In the genomic region with DNA sequence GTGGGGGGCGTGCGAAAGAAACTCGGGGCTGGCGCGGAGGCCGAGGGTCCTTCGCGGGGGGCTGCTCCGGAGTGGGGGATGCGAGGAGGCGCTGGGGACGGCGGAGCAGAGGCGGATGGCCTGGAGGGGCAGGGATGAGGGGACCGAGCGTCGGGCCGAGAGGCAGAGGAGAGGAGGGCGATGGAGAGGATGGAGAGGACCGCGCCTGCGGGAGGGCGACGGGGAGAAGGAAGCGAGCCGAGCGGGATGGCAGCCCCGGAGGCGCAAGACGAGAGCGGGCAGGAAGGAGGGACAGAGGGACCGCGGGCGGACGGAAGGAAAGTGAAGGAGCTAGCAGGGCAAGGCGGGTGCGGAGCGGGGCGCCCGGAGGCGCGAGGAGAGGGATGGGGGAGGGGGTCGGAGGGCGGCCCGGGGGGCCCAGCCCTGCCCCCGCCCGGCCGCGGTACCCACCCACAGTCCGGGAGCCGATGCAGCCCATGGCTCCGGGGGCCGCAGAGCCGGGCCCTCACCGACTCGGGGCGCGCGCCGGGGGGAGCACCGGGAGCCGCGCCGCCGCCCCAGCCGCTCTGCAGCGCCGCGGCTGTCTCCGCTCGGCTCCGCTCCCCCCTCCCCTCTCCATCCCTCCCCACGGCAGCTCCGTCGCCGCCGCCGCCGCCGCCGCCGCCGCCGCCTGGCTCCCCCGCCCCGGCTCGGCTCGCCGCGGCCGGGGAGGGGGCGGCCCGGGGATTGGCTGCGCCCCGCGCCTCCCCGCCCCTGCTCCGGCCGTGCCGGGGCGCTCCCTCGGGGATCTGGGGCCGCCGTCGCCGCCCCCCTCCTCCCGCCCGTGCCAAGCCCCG, we compare ENCODE assay signal across 8 cellular contexts. TPM values are rescaled to one million over a fixed set of nuclear protein-coding genes. Genes with fewer than 3 reads are reported as not detected.
A peak's percentile ranks its signal among the peaks of the same experiment; 100 is the strongest.
DNase-seq lines count a peak whose midpoint lies in the region; ATAC-seq and TF ChIP-seq lines count a peak whose summit lies in the region.

FAM131B (minus strand) TSS at position 588 of the 836 bp plus-strand sequence; CDS start at position 478, 110 bp downstream.

- DNase-seq in activated T-cell treated with anti-CD3 and anti-CD28 coated beads, Interleukin-2, amount 50 U/mL, for 1 hour: peak; percentile 63
- no peak for DNase-seq in foreskin keratinocyte
- DNase-seq in NCI-H524 treated with DMSO at 0.1 percent for 48 hours (lab: John Stamatoyannopoulos, UW): no peak

- H3K27me3 ChIP-seq in foreskin keratinocyte: peaks cover 90% of the 10 kb centered on the region
- peaks cover 92% of the 10 kb centered on the region for H3K27me3 ChIP-seq in neutrophil

- H3K36me3 ChIP-seq in ES-I3 (ENCODE audit: insufficient read depth, low read length) (no peaks in the 10 kb centered on the region), neutrophil (no peaks in the 10 kb centered on the region)

- H3K4me3 ChIP-seq in neutrophil (ENCODE audit: low read depth in 1 of 2, low read length in 1 of 2): peak within 1 kb of the TSS; percentile 38 to 69

- H3K4me1 ChIP-seq in ES-I3 (ENCODE audit: insufficient read depth, low read length): no peaks in the 10 kb centered on the region; the same call in 1 of the 2 replicates
- H3K4me1 ChIP-seq in foreskin keratinocyte: no peaks in the 10 kb centered on the region
- H3K4me1 ChIP-seq in neutrophil (ENCODE audit: control insufficient read depth in 1 of 2, insufficient read depth in 1 of 2, low read depth in 1 of 2, low read length in 1 of 2): peaks cover 6 to 14% of the 10 kb centered on the region in 2 experiments

- no peak for TF ChIP-seq CTCF in foreskin keratinocyte (conservative IDR thresholded peaks at IDR 0.05)
- TF ChIP-seq CTCF in neutrophil (IDR thresholded peaks at IDR 0.05): no peak

- peak; percentile 57 for ATAC-seq in HG03432 (IDR thresholded peaks at IDR 0.05; ENCODE audit: unreplicated experiment)
- peak; percentile 55 for ATAC-seq in foreskin keratinocyte
- ATAC-seq in GM21515 (IDR thresholded peaks at IDR 0.05; ENCODE audit: unreplicated experiment): no peak
- ATAC-seq in GM18870 (IDR thresholded peaks at IDR 0.05; ENCODE audit: unreplicated experiment): no peak

- peak within 1 kb of the TSS; percentile 84 for H3K9ac ChIP-seq in ES-I3 (ENCODE audit: low read depth, low read length)

- H3K27ac ChIP-seq in foreskin keratinocyte (no peak within 1 kb of the TSS), neutrophil (no peak within 1 kb of the TSS)

- no peaks in the 10 kb centered on the region for H3K9me3 ChIP-seq in ES-I3 (ENCODE audit: control insufficient read depth, insufficient read depth, low read length)
- H3K9me3 ChIP-seq in neutrophil: no peaks in the 10 kb centered on the region

RNA-seq across cellular contexts. Expression of gene FAM131B, which starts in this region (rescaled TPM):
- 0.18 and 0.20 TPM in 2 replicates for total RNA-seq in foreskin keratinocyte
- polyA plus RNA-seq in foreskin keratinocyte: 0.07 and 0.11 TPM in 2 replicates

Comparison
In these comparisons a context has a peak if more than half of its experiments do, and no peak if none do; other contexts are left out.
1. Peak in ATAC-seq in foreskin keratinocyte; RNA of the gene not detected or under 1 TPM.